ENCODE assay signal across 8 cellular contexts in the genomic region with DNA sequence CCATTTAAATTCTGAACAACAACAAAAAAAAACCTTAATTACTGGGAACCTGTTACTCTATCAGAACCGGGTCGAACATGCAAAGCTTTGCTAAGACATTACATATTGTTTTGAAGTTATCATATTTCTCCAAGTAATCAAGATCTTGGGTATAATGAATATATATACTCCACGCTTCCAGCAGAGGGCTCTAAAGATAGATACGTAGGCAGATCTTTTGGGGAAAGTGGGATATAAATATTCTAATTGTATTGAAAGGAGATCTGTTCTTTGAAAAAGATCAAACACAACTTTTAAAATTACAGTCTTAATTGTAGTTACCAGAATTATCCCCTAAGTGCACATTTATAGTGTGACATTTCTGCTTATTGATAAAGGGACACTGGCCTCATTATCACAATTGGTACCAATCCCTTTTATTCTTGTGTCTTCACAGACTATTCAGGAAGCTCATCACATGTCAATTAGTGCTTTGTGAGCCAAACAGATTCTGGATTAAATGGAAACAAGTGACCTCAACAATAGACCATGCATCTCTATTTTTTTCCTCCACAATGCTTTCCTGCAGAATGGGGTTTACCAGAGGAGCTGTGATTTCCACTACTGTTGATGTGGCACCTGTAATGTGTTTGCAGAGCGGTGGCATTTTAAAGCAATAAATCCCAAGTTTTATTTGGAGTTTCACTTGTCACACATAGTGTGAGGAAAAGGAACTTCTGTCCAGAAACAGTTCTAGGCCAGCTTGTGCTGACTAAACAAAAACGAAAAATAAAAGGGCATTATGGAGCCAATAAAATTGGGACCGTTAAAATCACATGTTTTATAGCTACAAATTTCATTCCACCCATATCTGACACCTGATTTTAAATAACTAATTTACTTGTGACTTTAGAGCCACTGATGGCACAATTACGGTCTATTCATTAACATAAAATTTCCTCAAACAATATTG.
A peak's percentile ranks its signal among the peaks of the same experiment; 100 is the strongest.
DNase-seq lines count a peak whose midpoint lies in the region; ATAC-seq and TF ChIP-seq lines count a peak whose summit lies in the region.

No MANE protein-coding gene starts in this region.

- H3K36me3 ChIP-seq in PC-9 (ENCODE audit: low read depth) (no peaks in the 10 kb centered on the region), esophagus muscularis mucosa (peaks cover 0 to 30% (median 10%) of the 10 kb centered on the region in 4 donors), sigmoid colon (peaks cover 0 to 7% (median 0%) of the 10 kb centered on the region in 4 donors)

- TF ChIP-seq POLR2A in esophagus muscularis mucosa (IDR thresholded peaks at IDR 0.05; ENCODE audit: low read depth), result no peak
- TF ChIP-seq POLR2A in sigmoid colon (IDR thresholded peaks at IDR 0.05), result no peak

- intact Hi-C loops in PC-9 (cut with micrococcal nuclease; ENCODE audit: unreplicated experiment), result loop anchor here (2.0 to 10.0 kb wide), 4 partner anchors 134 to 446 kb away; no protein-coding TSS in a partner anchor
- intact Hi-C loops in esophagus muscularis mucosa (cut with DNase I), result loop anchor here (5.0 to 10.0 kb wide), 3 partner anchors 121 to 446 kb away; a partner anchor contains a TSS
- intact Hi-C loops in sigmoid colon (cut with DNase I), result loop anchor here (2.0 to 5.0 kb wide), 3 partner anchors 121 to 446 kb away; a partner anchor contains a TSS

- no peak for DNase-seq in AG04449 (ENCODE audit: low read depth, low spot score)
- DNase-seq in PC-9, result no peak
- no peak for DNase-seq in esophagus muscularis mucosa (ENCODE audit: extremely low spot score)
- DNase-seq in sigmoid colon, result no peak
- DNase-seq in MV-4-11 (lab: John Stamatoyannopoulos, UW), result no peak

- no peak overlapping the region for H3K4me3 ChIP-seq in AG04449 (ENCODE audit: low read depth, low read length)
- H3K4me3 ChIP-seq in PC-9, result no peak overlapping the region
- H3K4me3 ChIP-seq in esophagus muscularis mucosa, result no peak overlapping the region
- H3K4me3 ChIP-seq in sigmoid colon, result no peak overlapping the region

- TF ChIP-seq EP300 in esophagus muscularis mucosa (IDR thresholded peaks at IDR 0.05) (no peak), sigmoid colon (IDR thresholded peaks at IDR 0.05) (no peak)

- no peaks in the 10 kb centered on the region for H3K27me3 ChIP-seq in PC-9 (ENCODE audit: insufficient read depth, low read depth)
- H3K27me3 ChIP-seq in esophagus muscularis mucosa, result no peaks in the 10 kb centered on the region
- H3K27me3 ChIP-seq in sigmoid colon, result no peaks in the 10 kb centered on the region

- BruUV-seq in PC-9 (replicated peaks; lab: Mats Ljungman, UMichigan), result no TSS peak

- TF ChIP-seq CTCF in AG04449 (IDR thresholded peaks at IDR 0.05; ENCODE audit: insufficient read depth, low read length, missing control alignments) (peak; percentile 18), PC-9 (conservative IDR thresholded peaks at IDR 0.05) (peak; percentile 68), esophagus muscularis mucosa (IDR thresholded peaks at IDR 0.05) (peak; percentile 53 to 65 (median 64)), sigmoid colon (IDR thresholded peaks at IDR 0.05) (peak in 3 of 4 experiments; percentile 7 to 54 (median 42))

- POLR2A ChIA-PET in AG04449 (lab: Yijun Ruan, JAX) (no interaction called here), PC-9 (lab: Charles Lee; ENCODE audit: unreplicated experiment) (no interaction called here)

- H3F3A ChIP-seq in PC-9 (ENCODE audit: insufficient read depth, low read depth), result no peaks in the 10 kb centered on the region

- H4K20me1 ChIP-seq in PC-9 (ENCODE audit: insufficient read depth), result no peaks in the 10 kb centered on the region

- H2AFZ ChIP-seq in PC-9, result no peak overlapping the region

- H3K9me3 ChIP-seq in PC-9 (ENCODE audit: insufficient read depth, low read depth), result no peaks in the 10 kb centered on the region
- no peaks in the 10 kb centered on the region for H3K9me3 ChIP-seq in esophagus muscularis mucosa
- no peaks in the 10 kb centered on the region for H3K9me3 ChIP-seq in sigmoid colon

- CTCF ChIA-PET in AG04449 (lab: Yijun Ruan, JAX), result interaction anchor here (0.7 to 2.8 kb wide), 12 partner anchors 11 to 455 kb away, joined by 3 to 22 read pairs (median 4); no protein-coding TSS in a partner anchor
- CTCF ChIA-PET in PC-9 (lab: Charles Lee), result interaction anchor here (0.6 kb wide), 1 partner anchor 259 kb away, joined by 4 read pairs; no protein-coding TSS in a partner anchor

- H3K27ac ChIP-seq in PC-9, result no peak overlapping the region
- no peak overlapping the region for H3K27ac ChIP-seq in esophagus muscularis mucosa (replicated peaks in 1 of 4)
- no peak overlapping the region for H3K27ac ChIP-seq in sigmoid colon

- H3K79me2 ChIP-seq in PC-9 (ENCODE audit: low read depth), result no peaks in the 10 kb centered on the region

- no peak overlapping the region for H3K4me2 ChIP-seq in PC-9

- H3K4me1 ChIP-seq in PC-9 (replicated peaks; ENCODE audit: insufficient read depth) (no peaks in the 10 kb centered on the region), esophagus muscularis mucosa (no peaks in the 10 kb centered on the region), sigmoid colon (no peaks in the 10 kb centered on the region)

- ATAC-seq in GM21529 (IDR thresholded peaks at IDR 0.05; ENCODE audit: unreplicated experiment) (peak; percentile 65), GM19395 (IDR thresholded peaks at IDR 0.05; ENCODE audit: unreplicated experiment) (no peak), HG03432 (IDR thresholded peaks at IDR 0.05; ENCODE audit: unreplicated experiment) (no peak)

- H3K9me2 ChIP-seq in PC-9 (ENCODE audit: insufficient read depth), result no peaks in the 10 kb centered on the region

- WGBS in esophagus muscularis mucosa, result 49% methylated on average over 8 of the region's 8 CpGs
- WGBS in sigmoid colon, 2 donors, result 16 to 51% methylated on average over 8 of the region's 8 CpGs

Comparison
In these comparisons a context has a peak if more than half of its experiments do, and no peak if none do; other contexts are left out.
1. CTCF ChIP-seq: peak in every context shown above with its lines; median percentile 68 in PC-9; 64 in esophagus muscularis mucosa; 42 in sigmoid colon; 18 in AG04449.